ENCODE assay signal across 14 cellular contexts in the genomic region with DNA sequence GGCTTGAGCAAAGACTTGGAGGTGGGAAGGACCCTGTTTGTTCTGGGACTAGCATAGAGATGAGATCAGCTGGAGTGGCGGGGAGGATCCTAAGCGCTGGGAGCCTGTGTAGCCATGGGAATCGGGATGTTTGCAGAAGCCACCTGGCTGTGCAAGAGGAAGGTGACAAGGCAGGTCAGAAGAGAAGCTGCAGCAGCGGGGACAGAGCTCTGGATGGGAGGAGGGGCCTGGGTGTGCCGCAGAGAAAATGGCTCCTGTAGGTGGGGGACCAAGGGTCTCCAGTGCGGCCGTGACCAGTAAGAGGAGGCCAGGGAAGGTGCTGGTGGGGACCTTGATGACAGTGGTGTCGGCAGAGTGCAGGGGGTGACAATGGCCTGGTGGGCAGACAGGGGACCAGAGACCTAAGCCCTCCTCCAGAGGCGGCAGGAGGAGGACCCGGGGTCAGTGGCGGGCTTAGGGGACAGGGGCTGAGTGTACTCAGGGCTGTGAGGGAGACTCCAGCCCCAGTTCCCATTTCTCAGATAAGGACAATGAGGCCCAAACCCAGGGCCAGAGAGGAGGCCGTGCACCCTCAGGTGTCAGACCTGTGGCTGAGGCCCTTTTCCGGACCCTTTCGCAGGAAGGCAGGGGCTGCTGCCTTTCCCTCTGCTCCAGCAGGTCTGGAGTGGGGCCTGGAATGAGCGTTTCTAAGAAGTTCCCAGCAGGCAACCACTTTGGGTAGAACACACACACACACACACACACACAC.
DNase-seq lines count a peak whose midpoint lies in the region; ATAC-seq and TF ChIP-seq lines count a peak whose summit lies in the region.
"Had no signal": no experiment of that assay in that cellular context is flagged by ENCODE, and none has a peak within 500 bp of the region (broad histone marks: within the 10 kb centered on the region; RNA-seq: fewer than 3 reads in every experiment).

No MANE protein-coding gene starts in this region.

- H3K4me1 ChIP-seq in right atrium auricular region (no peaks in the 10 kb centered on the region), heart right ventricle (no peaks in the 10 kb centered on the region)
- no peaks in the 10 kb centered on the region for H3K4me1 ChIP-seq in effector memory CD4-positive, alpha-beta T cell (ENCODE audit: control insufficient read depth, insufficient read depth, low read length, poor library complexity, severe bottlenecking)
- H3K4me1 ChIP-seq: HAP-1, heart left ventricle had no signal

- no peak overlapping the region for H3K4me3 Mint-ChIP-seq in type B pancreatic cell
- H3K4me3 Mint-ChIP-seq: activated CD8-positive, alpha-beta T cell treated with anti-CD3 and anti-CD28 coated beads, Interleukin-2, amount 10 ng/mL, durations not matched to agents 7 days and 5 days; dendritic cell treated with granulocyte-macrophage colony-stimulating factor and Interleukin-4, amounts not matched to agents 40 ng/mL and 50 ng/mL, for 4 days had no signal

- H3K36me3 Mint-ChIP-seq in type B pancreatic cell: no peaks in the 10 kb centered on the region

- H3K9me3 Mint-ChIP-seq in type B pancreatic cell: peaks cover 6% of the 10 kb centered on the region
- H3K9me3 Mint-ChIP-seq: dendritic cell treated with granulocyte-macrophage colony-stimulating factor and Interleukin-4, amounts not matched to agents 40 ng/mL and 50 ng/mL, for 4 days had no signal

- no peak overlapping the region for H3K27ac ChIP-seq in right atrium auricular region
- no peak overlapping the region for H3K27ac ChIP-seq in heart right ventricle
- H3K27ac ChIP-seq in effector memory CD4-positive, alpha-beta T cell (ENCODE audit: insufficient read depth, low read length, poor library complexity, severe bottlenecking): no peak overlapping the region
- H3K27ac ChIP-seq: heart left ventricle had no signal

- H3K4me1 Mint-ChIP-seq in type B pancreatic cell (ENCODE audit: unreplicated experiment): peaks cover 8% of the 10 kb centered on the region

- WGBS in heart right ventricle, 2 donors: 89 to 90% methylated on average over 15 of the region's 15 CpGs

- ATAC-seq in heart right ventricle: no peak
- ATAC-seq: activated CD8-positive, alpha-beta T cell treated with anti-CD3 and anti-CD28 coated beads, Interleukin-2, amount 10 ng/mL, durations not matched to agents 7 days and 5 days; esophagus mucosa; heart left ventricle had no signal

- H3K9me3 ChIP-seq in right atrium auricular region (no peaks in the 10 kb centered on the region), heart right ventricle (peaks cover 0 to 18% (median 0%) of the 10 kb centered on the region in 11 donors)
- no peaks in the 10 kb centered on the region for H3K9me3 ChIP-seq in effector memory CD4-positive, alpha-beta T cell (ENCODE audit: control insufficient read depth, low read length)
- H3K9me3 ChIP-seq: HAP-1, MG63 had no signal

- H3K36me3 ChIP-seq in right atrium auricular region: no peaks in the 10 kb centered on the region
- no peaks in the 10 kb centered on the region for H3K36me3 ChIP-seq in heart right ventricle
- H3K36me3 ChIP-seq in effector memory CD4-positive, alpha-beta T cell (ENCODE audit: control insufficient read depth, insufficient read depth, low read length): no peaks in the 10 kb centered on the region
- H3K36me3 ChIP-seq: HAP-1, heart left ventricle, MG63 had no signal

- H3K4me3 ChIP-seq in right atrium auricular region: no peak overlapping the region
- H3K4me3 ChIP-seq in heart right ventricle: no peak overlapping the region
- H3K4me3 ChIP-seq in effector memory CD4-positive, alpha-beta T cell (ENCODE audit: insufficient read depth, low read depth, low read length, poor library complexity, severe bottlenecking): no peak overlapping the region
- H3K4me3 ChIP-seq: HAP-1, heart left ventricle, MG63 had no signal

- peaks cover 3% of the 10 kb centered on the region for H3K27me3 Mint-ChIP-seq in type B pancreatic cell
- H3K27me3 Mint-ChIP-seq: dendritic cell treated with granulocyte-macrophage colony-stimulating factor and Interleukin-4, amounts not matched to agents 40 ng/mL and 50 ng/mL, for 4 days had no signal

- DNase-seq in right atrium auricular region (ENCODE audit: low spot score) (peak; percentile 34), heart right ventricle (no peak), NCI-H69 (lab: John Stamatoyannopoulos, UW) (peak; percentile 80), kidney tubule cell (ENCODE audit: low spot score) (peak; percentile 14), type B pancreatic cell (ENCODE audit: extremely low spot score, unreplicated experiment) (peak; percentile 64), GM19238 (ENCODE audit: insufficient read length, low spot score) (no peak), globus pallidus (ENCODE audit: low spot score) (no peak)
- no peak for DNase-seq in effector memory CD4-positive, alpha-beta T cell
- DNase-seq: activated CD8-positive, alpha-beta T cell treated with anti-CD3 and anti-CD28 coated beads, Interleukin-2, amount 10 ng/mL, durations not matched to agents 7 days and 5 days; MG63 had no signal

- H3K27ac Mint-ChIP-seq in type B pancreatic cell: peak overlapping the region; percentile 41
- H3K27ac Mint-ChIP-seq: activated CD8-positive, alpha-beta T cell treated with anti-CD3 and anti-CD28 coated beads, Interleukin-2, amount 10 ng/mL, durations not matched to agents 7 days and 5 days; dendritic cell treated with granulocyte-macrophage colony-stimulating factor and Interleukin-4, amounts not matched to agents 40 ng/mL and 50 ng/mL, for 4 days had no signal

- no peak for TF ChIP-seq CTCF in right atrium auricular region (IDR thresholded peaks at IDR 0.05)
- no peak for TF ChIP-seq CTCF in heart right ventricle (IDR thresholded peaks at IDR 0.05)
- TF ChIP-seq CTCF in type B pancreatic cell (conservative IDR thresholded peaks at IDR 0.05): no peak

- H3K27me3 ChIP-seq in right atrium auricular region (no peaks in the 10 kb centered on the region), heart right ventricle (peaks cover 0 to 8% (median 0%) of the 10 kb centered on the region in 7 donors)
- H3K27me3 ChIP-seq in effector memory CD4-positive, alpha-beta T cell (replicated peaks; ENCODE audit: control insufficient read depth, insufficient read depth, low read length, poor library complexity, severe bottlenecking): no peaks in the 10 kb centered on the region
- H3K27me3 ChIP-seq: MG63 had no signal

- intact Hi-C loops in heart right ventricle (cut with DNase I): no loop called here

Comparison
In these comparisons a context has a peak if more than half of its experiments do, and no peak if none do; other contexts are left out.
1. DNase-seq: peak in right atrium auricular region (single experiment), NCI-H69 (single experiment), kidney tubule cell (single experiment) and type B pancreatic cell (single experiment); none in heart right ventricle (0 of 2), GM19238 (single experiment), globus pallidus (single experiment) and effector memory CD4-positive, alpha-beta T cell (0 of 3).